In the genomic region with DNA sequence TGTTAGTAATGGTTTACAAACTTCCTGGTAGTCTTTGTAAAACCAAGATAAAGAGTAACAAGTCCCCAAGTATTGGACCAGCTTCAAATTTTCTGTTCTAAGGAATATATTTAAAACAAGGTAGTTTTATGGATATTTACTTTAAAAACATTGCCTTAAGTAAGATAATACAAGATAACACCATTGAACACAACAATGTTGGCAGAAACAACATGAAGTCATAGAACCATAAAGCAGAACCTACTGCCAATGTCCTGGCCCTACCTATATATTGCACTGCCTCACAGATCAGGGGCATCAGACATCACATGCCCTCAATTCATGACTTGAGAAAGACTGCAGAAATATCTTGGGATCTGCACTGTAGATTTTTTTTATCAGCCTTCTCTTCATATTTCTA, we compare ENCODE assay signal across 18 cellular contexts.
DNase-seq lines count a peak whose midpoint lies in the region; TF ChIP-seq lines count a peak whose summit lies in the region.
"Had no signal": no experiment of that assay in that cellular context is flagged by ENCODE, and none has a peak within 500 bp of the region (broad histone marks: within the 10 kb centered on the region; RNA-seq: fewer than 3 reads in every experiment).

No MANE protein-coding gene starts in this region.

- H2AFZ ChIP-seq in SU-DHL-6 (ENCODE audit: low read depth, low read length, severe bottlenecking): peak overlapping the region; percentile 40
- H2AFZ ChIP-seq: GM23338 had no signal

- no peaks in the 10 kb centered on the region for H3K27me3 Mint-ChIP-seq in nephron (ENCODE audit: low read depth)
- no peaks in the 10 kb centered on the region for H3K27me3 Mint-ChIP-seq in activated T-helper 1 cell treated with anti-CD3 and anti-CD28 coated beads, Interleukin-12 subunit alpha, Interleukin-12 subunit beta, Interleukin-2, Interleukin-4 antibody, amounts not matched to agents 30 ng/mL and 10 ng/mL and 1 ng/mL, durations not matched to agents 14 hours and 24 hours and 36 hours (ENCODE audit: insufficient read depth)
- H3K27me3 Mint-ChIP-seq: CD4-positive, CD25-positive, alpha-beta regulatory T cell had no signal

- H3K4me2 ChIP-seq in SU-DHL-6 (ENCODE audit: low read depth, low read length, poor library complexity, severe bottlenecking): no peak overlapping the region
- H3K4me2 ChIP-seq: GM23338 had no signal

- H3K27ac ChIP-seq in C4-2B: peak overlapping the region; percentile 85
- no peak overlapping the region for H3K27ac ChIP-seq in SU-DHL-6 (ENCODE audit: low read depth, low read length)

- no peaks in the 10 kb centered on the region for H3K36me3 ChIP-seq in SU-DHL-6 (ENCODE audit: low read length)

- H3K9me3 Mint-ChIP-seq in nephron: no peaks in the 10 kb centered on the region
- peaks cover 5% of the 10 kb centered on the region for H3K9me3 Mint-ChIP-seq in activated T-helper 1 cell treated with anti-CD3 and anti-CD28 coated beads, Interleukin-12 subunit alpha, Interleukin-12 subunit beta, Interleukin-2, Interleukin-4 antibody, amounts not matched to agents 30 ng/mL and 10 ng/mL and 1 ng/mL, durations not matched to agents 14 hours and 24 hours and 36 hours
- H3K9me3 Mint-ChIP-seq: H9 had no signal

- no peak overlapping the region for H3K4me3 ChIP-seq in SU-DHL-6 (ENCODE audit: insufficient read depth, low read length, poor library complexity, severe bottlenecking)
- H3K4me3 ChIP-seq: GM12878, GM23338 had no signal

- no peaks in the 10 kb centered on the region for H3K79me2 ChIP-seq in SU-DHL-6 (ENCODE audit: insufficient read depth, low read length)

- intact Hi-C loops in activated T-helper 1 cell treated with anti-CD3 and anti-CD28 coated beads, Interleukin-12 subunit alpha, Interleukin-12 subunit beta, Interleukin-2, Interleukin-4 antibody, amounts not matched to agents 30 ng/mL and 10 ng/mL and 1 ng/mL, durations not matched to agents 14 hours and 24 hours and 36 hours (cut with micrococcal nuclease): no loop called here

- H3K9ac ChIP-seq in SU-DHL-6 (ENCODE audit: low read length): no peak overlapping the region

- peak overlapping the region in 2 of 3 experiments; percentile 54 to 56 for H3K27ac Mint-ChIP-seq in nephron
- no peak overlapping the region for H3K27ac Mint-ChIP-seq in activated T-helper 1 cell treated with anti-CD3 and anti-CD28 coated beads, Interleukin-12 subunit alpha, Interleukin-12 subunit beta, Interleukin-2, Interleukin-4 antibody, amounts not matched to agents 30 ng/mL and 10 ng/mL and 1 ng/mL, durations not matched to agents 14 hours and 24 hours and 36 hours
- H3K27ac Mint-ChIP-seq: CD4-positive, CD25-positive, alpha-beta regulatory T cell; CD8-positive, alpha-beta T cell; GM23338; H9; HFFc6 had no signal

- no peak overlapping the region for H3K4me3 Mint-ChIP-seq in nephron
- no peak overlapping the region for H3K4me3 Mint-ChIP-seq in activated T-helper 1 cell treated with anti-CD3 and anti-CD28 coated beads, Interleukin-12 subunit alpha, Interleukin-12 subunit beta, Interleukin-2, Interleukin-4 antibody, amounts not matched to agents 30 ng/mL and 10 ng/mL and 1 ng/mL, durations not matched to agents 14 hours and 24 hours and 36 hours
- H3K4me3 Mint-ChIP-seq: CD4-positive, CD25-positive, alpha-beta regulatory T cell; CD8-positive, alpha-beta T cell; GM23338; H9; HFFc6 had no signal

- H3K27me3 ChIP-seq in SU-DHL-6 (ENCODE audit: low read length): no peaks in the 10 kb centered on the region

- H3F3A ChIP-seq in SU-DHL-6 (ENCODE audit: insufficient read depth): no peaks in the 10 kb centered on the region

- DNase-seq in activated T-helper 1 cell treated with anti-CD3 and anti-CD28 coated beads, Interleukin-12 subunit alpha, Interleukin-12 subunit beta, Interleukin-2, Interleukin-4 antibody, amounts not matched to agents 30 ng/mL and 10 ng/mL and 1 ng/mL, durations not matched to agents 14 hours and 24 hours and 36 hours (ENCODE audit: low spot score): no peak
- no peak for DNase-seq in D341Med (ENCODE audit: low spot score)
- DNase-seq in activated naive CD4-positive, alpha-beta T cell treated with anti-CD3 and anti-CD28 coated beads, Interleukin-2, amount 50 U/mL, for 16 hours: no peak
- DNase-seq: C1 segment of cervical spinal cord; Caco-2; CD4-positive, CD25-positive, alpha-beta regulatory T cell; CD8-positive, alpha-beta T cell; DMS 273 treated with DMSO at 0.1 percent for 48 hours; DMS79; EL; GDM1; H9; HFFc6 had no signal

- H4K20me1 ChIP-seq in SU-DHL-6 (ENCODE audit: low read depth, low read length): no peaks in the 10 kb centered on the region

- H3K9me3 ChIP-seq in SU-DHL-6 (ENCODE audit: insufficient read depth, low read length): no peaks in the 10 kb centered on the region
- H3K9me3 ChIP-seq: Caco-2 had no signal

- TF ChIP-seq CTCF in C4-2B (conservative IDR thresholded peaks at IDR 0.05) (no peak), SU-DHL-6 (IDR thresholded peaks at IDR 0.05; ENCODE audit: insufficient read depth, low read length, poor library complexity, severe bottlenecking) (no peak), nephron (IDR thresholded peaks at IDR 0.05; ENCODE audit: unreplicated experiment in 3 of 3) (no peak)

- H3K36me3 Mint-ChIP-seq in nephron (ENCODE audit: low read depth): no peaks in the 10 kb centered on the region
- H3K36me3 Mint-ChIP-seq in activated T-helper 1 cell treated with anti-CD3 and anti-CD28 coated beads, Interleukin-12 subunit alpha, Interleukin-12 subunit beta, Interleukin-2, Interleukin-4 antibody, amounts not matched to agents 30 ng/mL and 10 ng/mL and 1 ng/mL, durations not matched to agents 14 hours and 24 hours and 36 hours (ENCODE audit: low read depth): no peaks in the 10 kb centered on the region
- H3K36me3 Mint-ChIP-seq: CD4-positive, CD25-positive, alpha-beta regulatory T cell; CD8-positive, alpha-beta T cell had no signal

- peaks cover 9% of the 10 kb centered on the region for H3K4me1 Mint-ChIP-seq in nephron
- H3K4me1 Mint-ChIP-seq in activated T-helper 1 cell treated with anti-CD3 and anti-CD28 coated beads, Interleukin-12 subunit alpha, Interleukin-12 subunit beta, Interleukin-2, Interleukin-4 antibody, amounts not matched to agents 30 ng/mL and 10 ng/mL and 1 ng/mL, durations not matched to agents 14 hours and 24 hours and 36 hours (ENCODE audit: low read depth): no peaks in the 10 kb centered on the region
- H3K4me1 Mint-ChIP-seq: CD4-positive, CD25-positive, alpha-beta regulatory T cell had no signal

- H3K9me2 ChIP-seq in SU-DHL-6 (replicated peaks; ENCODE audit: insufficient read depth, low read length): no peaks in the 10 kb centered on the region
